ENCODE assay signal across 9 cellular contexts in the genomic region with DNA sequence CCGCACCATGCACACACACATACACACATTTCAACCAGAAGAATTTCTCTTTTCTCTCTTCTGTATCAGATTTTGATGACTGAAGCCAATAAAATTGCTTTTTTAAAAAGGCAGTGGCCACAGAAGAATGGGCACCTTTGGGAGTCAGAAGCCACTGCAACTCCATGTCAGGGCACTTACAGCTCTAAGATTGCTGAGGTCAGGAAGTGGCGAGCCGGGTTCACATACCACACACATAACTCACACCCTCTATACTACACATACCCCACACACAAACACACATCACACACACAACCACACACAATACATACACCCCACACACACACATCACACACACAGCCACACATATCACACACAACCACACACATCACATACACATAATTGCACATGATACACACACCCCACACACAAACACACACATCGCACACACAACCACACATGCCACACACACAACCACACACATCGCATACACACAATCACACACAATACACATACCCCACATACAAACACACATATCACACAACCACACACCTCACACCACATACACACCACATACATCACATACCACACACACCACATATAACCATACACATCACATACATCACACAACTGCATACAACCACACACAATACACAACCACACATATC.
DNase-seq lines count a peak whose midpoint lies in the region; ATAC-seq and TF ChIP-seq lines count a peak whose summit lies in the region.
"Had no signal": no experiment of that assay in that cellular context is flagged by ENCODE, and none has a peak within 500 bp of the region (broad histone marks: within the 10 kb centered on the region; RNA-seq: fewer than 3 reads in every experiment).

No MANE protein-coding gene starts in this region.

- H3K4me3 Mint-ChIP-seq in activated T-cell treated with anti-CD3 and anti-CD28 coated beads, Interleukin-2, amount 50 U/mL, for 24 hours: no peak overlapping the region
- H3K4me3 Mint-ChIP-seq in T-helper 2 cell treated with Interferon-gamma antibody and Interleukin-4, amounts not matched to agents 5 μg/mL and 100 μg/mL, for 36 hours: no peak overlapping the region

- ATAC-seq in RWPE2 (ENCODE audit: low read depth) (peak; percentile 46), GM19324 (IDR thresholded peaks at IDR 0.05; ENCODE audit: low FRiP score, unreplicated experiment) (no peak)
- no peak for ATAC-seq in stimulated activated naive CD8-positive, alpha-beta T cell treated with anti-CD3 and anti-CD28 coated beads, Interleukin-15, Interleukin-2, amounts not matched to agents 100 U/mL and 50 U/mL, for 24 hours

- peak overlapping the region; percentile 96 for H3K27ac ChIP-seq in RWPE2 (ENCODE audit: poor library complexity, severe bottlenecking)

- H3K36me3 Mint-ChIP-seq in activated T-cell treated with anti-CD3 and anti-CD28 coated beads, Interleukin-2, amount 50 U/mL, for 24 hours (ENCODE audit: low read depth): no peaks in the 10 kb centered on the region
- no peaks in the 10 kb centered on the region for H3K36me3 Mint-ChIP-seq in T-helper 2 cell treated with Interferon-gamma antibody and Interleukin-4, amounts not matched to agents 5 μg/mL and 100 μg/mL, for 36 hours (ENCODE audit: low read depth)

- no peaks in the 10 kb centered on the region for H3K36me3 ChIP-seq in RWPE2 (ENCODE audit: low read depth)

- no peaks in the 10 kb centered on the region for H3K27me3 Mint-ChIP-seq in activated T-cell treated with anti-CD3 and anti-CD28 coated beads, Interleukin-2, amount 50 U/mL, for 24 hours
- H3K27me3 Mint-ChIP-seq in T-helper 2 cell treated with Interferon-gamma antibody and Interleukin-4, amounts not matched to agents 5 μg/mL and 100 μg/mL, for 36 hours (ENCODE audit: low read depth): no peaks in the 10 kb centered on the region

- no peak for TF ChIP-seq CTCF in RWPE2 (IDR thresholded peaks at IDR 0.05; ENCODE audit: poor library complexity, severe bottlenecking)
- TF ChIP-seq CTCF in fibroblast of mammary gland (conservative IDR thresholded peaks at IDR 0.05; ENCODE audit: control insufficient read depth, insufficient read depth, low read depth, low read length): no peak

- no peak overlapping the region for H3K4me3 ChIP-seq in RWPE2 (ENCODE audit: severe bottlenecking)
- H3K4me3 ChIP-seq in fibroblast of mammary gland (ENCODE audit: control insufficient read depth, low read depth, low read length): no peak overlapping the region
- H3K4me3 ChIP-seq: skin epidermis had no signal

- no peak overlapping the region for H3K27ac Mint-ChIP-seq in activated T-cell treated with anti-CD3 and anti-CD28 coated beads, Interleukin-2, amount 50 U/mL, for 24 hours
- no peak overlapping the region for H3K27ac Mint-ChIP-seq in T-helper 2 cell treated with Interferon-gamma antibody and Interleukin-4, amounts not matched to agents 5 μg/mL and 100 μg/mL, for 36 hours

- no peaks in the 10 kb centered on the region for H3K27me3 ChIP-seq in RWPE2 (ENCODE audit: insufficient read depth, poor library complexity, severe bottlenecking)

- peaks cover 32% of the 10 kb centered on the region for H3K4me1 ChIP-seq in RWPE2 (ENCODE audit: insufficient read depth, poor library complexity, severe bottlenecking)

- DNase-seq in activated T-cell treated with anti-CD3 and anti-CD28 coated beads, Interleukin-2, amount 50 U/mL, for 24 hours: peak; percentile 22
- DNase-seq in activated T-cell treated with anti-CD3 and anti-CD28 coated beads for 4 hours (no peak), RWPE2 (ENCODE audit: low spot score) (peak; percentile 84), fibroblast of mammary gland (ENCODE audit: low read depth) (peak; percentile 82), COLO668 (lab: John Stamatoyannopoulos, UW; ENCODE audit: unreplicated experiment) (no peak)
- DNase-seq in stimulated activated naive CD8-positive, alpha-beta T cell treated with anti-CD3 and anti-CD28 coated beads, Interleukin-15, Interleukin-2, amounts not matched to agents 100 U/mL and 50 U/mL, for 24 hours: peak; percentile 4
- DNase-seq in T-helper 2 cell treated with Interferon-gamma antibody and Interleukin-4, amounts not matched to agents 5 μg/mL and 100 μg/mL, for 36 hours (ENCODE audit: low spot score): no peak

- no peaks in the 10 kb centered on the region for H3K9me3 Mint-ChIP-seq in activated T-cell treated with anti-CD3 and anti-CD28 coated beads, Interleukin-2, amount 50 U/mL, for 24 hours
- no peaks in the 10 kb centered on the region for H3K9me3 Mint-ChIP-seq in T-helper 2 cell treated with Interferon-gamma antibody and Interleukin-4, amounts not matched to agents 5 μg/mL and 100 μg/mL, for 36 hours

- H3K9me3 ChIP-seq in RWPE2 (ENCODE audit: severe bottlenecking): no peaks in the 10 kb centered on the region

- no peaks in the 10 kb centered on the region for H3K4me1 Mint-ChIP-seq in activated T-cell treated with anti-CD3 and anti-CD28 coated beads, Interleukin-2, amount 50 U/mL, for 24 hours (ENCODE audit: low read depth)
- H3K4me1 Mint-ChIP-seq in T-helper 2 cell treated with Interferon-gamma antibody and Interleukin-4, amounts not matched to agents 5 μg/mL and 100 μg/mL, for 36 hours (ENCODE audit: low read depth): no peaks in the 10 kb centered on the region

Comparison
In these comparisons a context has a peak if more than half of its experiments do, and no peak if none do; other contexts are left out.
1. DNase-seq: peak in activated T-cell treated with anti-CD3 and anti-CD28 coated beads, Interleukin-2, amount 50 U/mL, for 24 hours (single experiment), RWPE2 (single experiment), fibroblast of mammary gland (single experiment) and stimulated activated naive CD8-positive, alpha-beta T cell treated with anti-CD3 and anti-CD28 coated beads, Interleukin-15, Interleukin-2, amounts not matched to agents 100 U/mL and 50 U/mL, for 24 hours (single experiment); none in activated T-cell treated with anti-CD3 and anti-CD28 coated beads for 4 hours (single experiment), T-helper 2 cell treated with Interferon-gamma antibody and Interleukin-4, amounts not matched to agents 5 μg/mL and 100 μg/mL, for 36 hours (single experiment) and COLO668 (single experiment).